Comparison of ENCODE assay signal across 24 cellular contexts in the genomic region with DNA sequence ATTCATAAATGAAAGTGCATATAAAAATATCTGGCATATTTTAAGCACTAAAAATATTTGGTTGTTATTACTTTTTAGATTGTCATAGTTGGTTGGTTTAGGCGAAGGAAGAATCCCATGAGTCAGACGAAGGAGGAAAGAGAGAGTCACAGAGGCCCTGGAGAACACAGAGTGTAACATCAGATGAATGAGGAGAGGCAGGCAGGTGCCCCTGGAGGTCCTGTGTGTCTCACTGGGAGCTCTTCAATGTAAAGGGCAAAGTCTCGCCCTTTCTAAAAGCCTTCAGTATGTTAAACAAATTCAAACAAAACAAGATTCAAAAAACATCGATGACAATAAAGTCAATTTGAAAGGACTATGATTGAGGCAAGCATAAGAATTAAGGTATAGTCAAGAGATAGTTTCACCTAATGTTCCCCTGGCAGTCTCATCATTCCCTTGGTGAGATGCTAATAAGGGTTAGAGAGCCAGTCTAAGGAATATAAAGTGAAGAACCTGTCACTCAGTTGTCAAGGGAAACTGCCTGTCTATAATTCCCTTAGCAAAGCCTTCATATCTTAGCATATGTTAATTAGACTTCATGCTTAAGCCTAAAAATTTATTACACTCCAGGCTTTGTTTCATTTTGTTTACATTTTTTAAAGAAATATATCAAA.
DNase-seq lines count a peak whose midpoint lies in the region; ATAC-seq, FAIRE-seq and TF ChIP-seq lines count a peak whose summit lies in the region.
"Had no signal": no experiment of that assay in that cellular context is flagged by ENCODE, and none has a peak within 500 bp of the region (broad histone marks: within the 10 kb centered on the region; RNA-seq: fewer than 3 reads in every experiment).

No MANE protein-coding gene starts in this region.

- H2AFZ ChIP-seq in H9 (ENCODE audit: low read length) = no peak overlapping the region
- H2AFZ ChIP-seq: GM23248 had no signal

- no peaks in the 10 kb centered on the region for H3K79me2 ChIP-seq in H9 (ENCODE audit: insufficient read depth, low read length)

- H4K5ac ChIP-seq in H9 (ENCODE audit: insufficient read length, low read depth, low read length) = no peak overlapping the region

- no peak overlapping the region for H3K4me3 ChIP-seq in choroid plexus epithelial cell (ENCODE audit: low read depth, low read length)
- H3K4me3 ChIP-seq: GM12878, GM23248 had no signal

- no peaks in the 10 kb centered on the region for H3K27me3 Mint-ChIP-seq in H9 (ENCODE audit: low read depth)
- H3K27me3 Mint-ChIP-seq: CD4-positive, alpha-beta memory T cell had no signal

- H3K4me3 Mint-ChIP-seq in H9 = no peak overlapping the region
- H3K4me3 Mint-ChIP-seq: CD14-positive monocyte; CD4-positive, alpha-beta memory T cell; HFFc6 had no signal

- H3K23me2 ChIP-seq in H9 (ENCODE audit: insufficient read length, low read depth, low read length, poor library complexity, severe bottlenecking) = no peaks in the 10 kb centered on the region

- no peak overlapping the region for H3K14ac ChIP-seq in H9 (ENCODE audit: insufficient read depth, low read length)

- no peak overlapping the region for H3T11ph ChIP-seq in H9 (ENCODE audit: low read length)

- no peak overlapping the region for H2BK5ac ChIP-seq in H9 (ENCODE audit: insufficient read length, low read length)

- WGBS in H9 (ENCODE audit: extremely low coverage, insufficient read length, low lambda C conversion rate) = no CpG with 5 or more reads among the region's 4 CpGs

- H2AK5ac ChIP-seq in H9 (ENCODE audit: insufficient read length, low read length) = no peak overlapping the region

- H3K23ac ChIP-seq in H9 (ENCODE audit: insufficient read length, low read depth, low read length) = no peak overlapping the region

- no peak overlapping the region for H3K27ac ChIP-seq in H9 (ENCODE audit: insufficient read length, low read depth, low read length)
- H3K27ac ChIP-seq: GM23248 had no signal

- peak; percentile 25 for FAIRE-seq in D721Med (lab: Jason Lieb, UNC)
- FAIRE-seq: GM12878, GM19239, H54 had no signal

- no peak overlapping the region for H2BK12ac ChIP-seq in H9 (ENCODE audit: insufficient read length, low read depth, low read length)

- no peaks in the 10 kb centered on the region for H3K79me1 ChIP-seq in H9 (ENCODE audit: insufficient read depth, low read depth, low read length, poor library complexity, severe bottlenecking)

- H4K8ac ChIP-seq in H9 (replicated peaks; ENCODE audit: insufficient read length, low read depth, low read length) = no peak overlapping the region

- H2BK120ac ChIP-seq in H9 (ENCODE audit: low read depth, low read length, poor library complexity, severe bottlenecking) = no peak overlapping the region

- H3K18ac ChIP-seq in H9 (ENCODE audit: insufficient read length, low read depth, low read length) = no peak overlapping the region

- no peak overlapping the region for H4K91ac ChIP-seq in H9 (ENCODE audit: insufficient read length, low read depth, low read length)

- no peaks in the 10 kb centered on the region for H4K20me1 ChIP-seq in H9 (ENCODE audit: control insufficient read depth, insufficient read depth, insufficient read length)

- H3K4ac ChIP-seq in H9 (ENCODE audit: low read depth, low read length) = no peak overlapping the region

- no peaks in the 10 kb centered on the region for H3K27me3 ChIP-seq in H9 (ENCODE audit: insufficient read depth, low read length)

- H3K4me1 Mint-ChIP-seq in H9 = peaks cover 17 to 22% of the 10 kb centered on the region in 2 experiments
- H3K4me1 Mint-ChIP-seq: CD14-positive monocyte; CD4-positive, alpha-beta memory T cell had no signal

- H3K36me3 Mint-ChIP-seq in H9 (ENCODE audit: insufficient read depth in 1 of 3, low read depth in 3 of 3) = no peaks in the 10 kb centered on the region

- no peak for DNase-seq in D721Med (ENCODE audit: insufficient read length, low spot score)
- DNase-seq in H9 = no peak
- DNase-seq in choroid plexus epithelial cell (ENCODE audit: low read depth) = peak; percentile 9
- peak; percentile 13 for DNase-seq in kidney tubule cell (ENCODE audit: low spot score)
- no peak for DNase-seq in COR-L47 (lab: John Stamatoyannopoulos, UW)
- DNase-seq in NK-92 treated with Interleukin-12 subunit alpha and Interleukin-12 subunit beta, amount 100 ng/mL, for 24 hours (lab: John Stamatoyannopoulos, UW) = no peak
- no peak for DNase-seq in superior temporal gyrus (ENCODE audit: extremely low spot score)
- DNase-seq: ACHN; AML-193; Calu3; CD4-positive, alpha-beta memory T cell; DMS 273 treated with DMSO at 0.1 percent for 48 hours; DMS53; DND-41; EL; GM23248; HFFc6; KG1 had no signal

- no peak for ATAC-seq in GM19467 (IDR thresholded peaks at IDR 0.05; ENCODE audit: unreplicated experiment)
- ATAC-seq: GM12878, HCT116 had no signal

- no peak overlapping the region for H2BK15ac ChIP-seq in H9 (ENCODE audit: low read depth, low read length)

- no peaks in the 10 kb centered on the region for H3K9me3 ChIP-seq in H9 (ENCODE audit: control insufficient read depth, low read depth, low read length)

- no peak overlapping the region for H3K4me2 ChIP-seq in H9 (ENCODE audit: insufficient read depth, insufficient read length, low read length)

- no peak overlapping the region for H3K56ac ChIP-seq in H9 (ENCODE audit: insufficient read length, low read depth, low read length)

- no peaks in the 10 kb centered on the region for H3K4me1 ChIP-seq in H9 (ENCODE audit: insufficient read depth, low read length)

- TF ChIP-seq CTCF in D721Med (IDR thresholded peaks at IDR 0.05; ENCODE audit: insufficient read depth, missing control alignments) = no peak
- no peak for TF ChIP-seq CTCF in H9 (conservative IDR thresholded peaks at IDR 0.05)
- TF ChIP-seq CTCF in choroid plexus epithelial cell (conservative IDR thresholded peaks at IDR 0.05; ENCODE audit: low read depth, low read length) = no peak

- H3K9me3 Mint-ChIP-seq in H9 = no peaks in the 10 kb centered on the region
- H3K9me3 Mint-ChIP-seq: CD14-positive monocyte; CD4-positive, alpha-beta memory T cell had no signal

- no peak overlapping the region for H3K9ac ChIP-seq in H9 (ENCODE audit: extremely low read depth, insufficient read length, low read length)
- H3K9ac ChIP-seq: GM23248 had no signal

- H2BK20ac ChIP-seq in H9 (ENCODE audit: low read depth, low read length, poor library complexity, severe bottlenecking) = no peak overlapping the region

- H3K27ac Mint-ChIP-seq in H9 = peak overlapping the region in 2 of 3 experiments; percentile 22 to 26; a peak in 2 of 7 replicates
- H3K27ac Mint-ChIP-seq: CD4-positive, alpha-beta memory T cell; HFFc6 had no signal

Comparison
In these comparisons a context has a peak if more than half of its experiments do, and no peak if none do; other contexts are left out.
1. DNase-seq: peak in choroid plexus epithelial cell (single experiment) and kidney tubule cell (single experiment); none in D721Med (single experiment), H9 (single experiment), COR-L47 (single experiment), NK-92 treated with Interleukin-12 subunit alpha and Interleukin-12 subunit beta, amount 100 ng/mL, for 24 hours (single experiment) and superior temporal gyrus (single experiment).